Comparison of ENCODE assay signal across 1 cellular context in genomic region chr1:54136269-54136896, GRCh38.
A peak's percentile ranks its signal among the peaks of the same experiment; 100 is the strongest.
TF ChIP-seq lines count a peak whose summit lies in the region.

No MANE protein-coding gene starts in this region.

TF ChIP-seq in H1, 55 proteins besides CTCF, POLR2A, EP300 and RAD21:
- 0 out of 2 replicates have a peak, but pooled peaks have one; percentile 18 for TF ChIP-seq TAF1 (IDR thresholded peaks at IDR 0.05; ENCODE audit: low read depth, low read length)
- 0 out of 2 replicates have a peak, but pooled peaks have one; percentile 23 for TF ChIP-seq TEAD4 (IDR thresholded peaks at IDR 0.05; ENCODE audit: low read depth, low read length)
- TF ChIP-seq RNF2 (IDR thresholded peaks at IDR 0.05; ENCODE audit: borderline replicate concordance, low read depth, low read length, missing control alignments, poor library complexity, severe bottlenecking): no peak
- no peak for TF ChIP-seq SP1 (IDR thresholded peaks at IDR 0.05; ENCODE audit: low read depth, low read length)
- no peak for TF ChIP-seq SP4 (IDR thresholded peaks at IDR 0.05; ENCODE audit: low read length)
